21 cellular contexts compared by ENCODE assay signal in genomic region chr1:50831300-50832061, GRCh38.
DNase-seq lines count a peak whose midpoint lies in the region; ATAC-seq, FAIRE-seq and TF ChIP-seq lines count a peak whose summit lies in the region.
"Had no signal": no experiment of that assay in that cellular context is flagged by ENCODE, and none has a peak within 500 bp of the region (broad histone marks: within the 10 kb centered on the region; RNA-seq: fewer than 3 reads in every experiment).

No MANE protein-coding gene starts in this region.

- H3K4me1 ChIP-seq in Panc1 (ENCODE audit: control insufficient read depth, insufficient read depth, low read length) (no peaks in the 10 kb centered on the region), endodermal cell (ENCODE audit: control insufficient read depth, insufficient read depth, low read length) (no peaks in the 10 kb centered on the region)
- H3K4me1 ChIP-seq: BLaER1 had no signal

- in situ Hi-C loops in Panc1 (cut with HindIII; ENCODE audit: low pct_unique_long_range_greater_than_20kb, low sequenced_read_pairs): no loop called here

- no peaks in the 10 kb centered on the region for H3K27me3 Mint-ChIP-seq in activated T-cell treated with anti-CD3 and anti-CD28 coated beads, Interleukin-2, amount 50 U/mL, for 72 hours (ENCODE audit: low read depth)
- no peaks in the 10 kb centered on the region for H3K27me3 Mint-ChIP-seq in activated T-cell treated with anti-CD3 and anti-CD28 coated beads, Interleukin-2, amount 50 U/mL, for 24 hours
- no peaks in the 10 kb centered on the region for H3K27me3 Mint-ChIP-seq in endodermal cell (ENCODE audit: insufficient read depth)
- H3K27me3 Mint-ChIP-seq: B cell; CD4-positive, alpha-beta T cell; CD8-positive, alpha-beta memory T cell had no signal

- TSS peak; percentile 4 for BruUV-seq in Panc1 (replicated peaks; lab: Mats Ljungman, UMichigan)

- ATAC-seq in activated T-cell treated with anti-CD3 and anti-CD28 coated beads, Interleukin-2, amount 50 U/mL, for 72 hours (replicated peaks in 1 of 2): no peak
- ATAC-seq in Panc1: no peak
- ATAC-seq: GM12878 had no signal

- TF ChIP-seq POLR2A in H54 (IDR thresholded peaks at IDR 0.05; ENCODE audit: low read depth, low read length): no peak

- no peak overlapping the region for H3K4me3 Mint-ChIP-seq in activated T-cell treated with anti-CD3 and anti-CD28 coated beads, Interleukin-2, amount 50 U/mL, for 72 hours
- no peak overlapping the region for H3K4me3 Mint-ChIP-seq in activated T-cell treated with anti-CD3 and anti-CD28 coated beads, Interleukin-2, amount 50 U/mL, for 24 hours
- no peak overlapping the region for H3K4me3 Mint-ChIP-seq in endodermal cell
- H3K4me3 Mint-ChIP-seq: B cell; CD4-positive, alpha-beta T cell had no signal

- H3K27me3 ChIP-seq in Panc1 (ENCODE audit: control insufficient read depth, insufficient read depth, low read length) (no peaks in the 10 kb centered on the region), endodermal cell (ENCODE audit: control insufficient read depth, insufficient read depth, low read length, poor library complexity, severe bottlenecking) (no peaks in the 10 kb centered on the region)
- H3K27me3 ChIP-seq: BLaER1 had no signal

- H3K9me3 Mint-ChIP-seq in activated T-cell treated with anti-CD3 and anti-CD28 coated beads, Interleukin-2, amount 50 U/mL, for 72 hours: peaks cover 1 to 2% of the 10 kb centered on the region in 2 donors
- peaks cover 9% of the 10 kb centered on the region for H3K9me3 Mint-ChIP-seq in activated T-cell treated with anti-CD3 and anti-CD28 coated beads, Interleukin-2, amount 50 U/mL, for 24 hours
- peaks cover 56% of the 10 kb centered on the region for H3K9me3 Mint-ChIP-seq in endodermal cell

- no peak for DNase-seq in activated T-cell treated with anti-CD3 and anti-CD28 coated beads, Interleukin-2, amount 50 U/mL, for 72 hours
- DNase-seq in activated T-cell treated with anti-CD3 and anti-CD28 coated beads, Interleukin-2, amount 50 U/mL, for 24 hours: no peak
- no peak for DNase-seq in H54 (ENCODE audit: insufficient read length, low spot score)
- no peak for DNase-seq in Panc1 (ENCODE audit: low read depth, low spot score)
- no peak for DNase-seq in endodermal cell
- no peak for DNase-seq in medulla oblongata (ENCODE audit: extremely low spot score)
- DNase-seq in RWPE1 (ENCODE audit: low spot score): no peak
- DNase-seq: CD4-positive, alpha-beta T cell; CD8-positive, alpha-beta memory T cell; DMS 273 treated with DMSO at 0.1 percent for 48 hours; DMS79; EL; GDM1; GOT3; H7; HCEC 1CT had no signal

- H3K4me1 Mint-ChIP-seq in activated T-cell treated with anti-CD3 and anti-CD28 coated beads, Interleukin-2, amount 50 U/mL, for 72 hours (ENCODE audit: low read depth): no peaks in the 10 kb centered on the region
- peaks cover 12% of the 10 kb centered on the region for H3K4me1 Mint-ChIP-seq in activated T-cell treated with anti-CD3 and anti-CD28 coated beads, Interleukin-2, amount 50 U/mL, for 24 hours (ENCODE audit: low read depth)
- no peaks in the 10 kb centered on the region for H3K4me1 Mint-ChIP-seq in endodermal cell
- H3K4me1 Mint-ChIP-seq: B cell had no signal

- H3K27ac ChIP-seq in Panc1 (ENCODE audit: low read length): no peak overlapping the region
- no peak overlapping the region for H3K27ac ChIP-seq in endodermal cell (ENCODE audit: low read depth, low read length)
- no peak overlapping the region for H3K27ac ChIP-seq in RWPE1
- H3K27ac ChIP-seq: BLaER1, C4-2B had no signal

- H3K4me3 ChIP-seq in Panc1 (ENCODE audit: low read depth in 2 of 2, low read length in 2 of 2): no peak overlapping the region
- peak overlapping the region; percentile 12 for H3K4me3 ChIP-seq in endodermal cell (ENCODE audit: low read length)
- H3K4me3 ChIP-seq: BLaER1, GM12878 had no signal

- TF ChIP-seq CTCF in Panc1 (IDR thresholded peaks at IDR 0.05) (no peak), endodermal cell (conservative IDR thresholded peaks at IDR 0.05) (no peak), RWPE1 (conservative IDR thresholded peaks at IDR 0.05; ENCODE audit: low read depth) (no peak)

- peaks cover 4 to 7% of the 10 kb centered on the region in 2 donors for H3K36me3 Mint-ChIP-seq in activated T-cell treated with anti-CD3 and anti-CD28 coated beads, Interleukin-2, amount 50 U/mL, for 72 hours (ENCODE audit: insufficient read depth in 2 of 2)
- H3K36me3 Mint-ChIP-seq in activated T-cell treated with anti-CD3 and anti-CD28 coated beads, Interleukin-2, amount 50 U/mL, for 24 hours (ENCODE audit: low read depth): peaks cover 53% of the 10 kb centered on the region
- peaks cover 39% of the 10 kb centered on the region for H3K36me3 Mint-ChIP-seq in endodermal cell (ENCODE audit: low read depth)

- H3K9ac ChIP-seq in endodermal cell (ENCODE audit: extremely low read depth, low read length, poor library complexity, severe bottlenecking): no peak overlapping the region
- H3K9ac ChIP-seq: BLaER1 had no signal

- intact Hi-C loops in Panc1 (cut with micrococcal nuclease; ENCODE audit: unreplicated experiment): no loop called here

- CTCF ChIA-PET in Panc1 (lab: Charles Lee): no interaction called here
- CTCF ChIA-PET in RWPE1 (lab: Yijun Ruan, JAX): no interaction called here

- H3K36me3 ChIP-seq in Panc1 (ENCODE audit: control insufficient read depth, insufficient read depth, low read length): no peaks in the 10 kb centered on the region
- H3K36me3 ChIP-seq in endodermal cell (ENCODE audit: control insufficient read depth, insufficient read depth, low read length): peaks cover 7% of the 10 kb centered on the region

- peak overlapping the region; percentile 4 for H3K27ac Mint-ChIP-seq in activated T-cell treated with anti-CD3 and anti-CD28 coated beads, Interleukin-2, amount 50 U/mL, for 72 hours
- no peak overlapping the region for H3K27ac Mint-ChIP-seq in activated T-cell treated with anti-CD3 and anti-CD28 coated beads, Interleukin-2, amount 50 U/mL, for 24 hours
- no peak overlapping the region for H3K27ac Mint-ChIP-seq in endodermal cell
- H3K27ac Mint-ChIP-seq: B cell; CD4-positive, alpha-beta T cell had no signal

- peak; percentile 23 for FAIRE-seq in H54 (lab: Jason Lieb, UNC)
- FAIRE-seq: D721Med, GM12878 had no signal

- peaks cover 9% of the 10 kb centered on the region; the same call in 1 of the 2 replicates for H3K9me3 ChIP-seq in Panc1 (ENCODE audit: control insufficient read depth, insufficient read depth, low read depth, low read length)
- H3K9me3 ChIP-seq in endodermal cell (ENCODE audit: control insufficient read depth, low read length): peaks cover 57% of the 10 kb centered on the region

- POLR2A ChIA-PET in Panc1 (lab: Charles Lee): no interaction called here
- POLR2A ChIA-PET in RWPE1 (lab: Yijun Ruan, JAX; ENCODE audit: low non-redundant PET): interaction anchor here (0.7 kb wide), 1 partner anchor 68 kb away, joined by 4 read pairs; no protein-coding TSS in a partner anchor

- 93 to 99% methylated on average over 3 to 5 of the region's 5 CpGs for whole genome bisulfite sequencing in endodermal cell (ENCODE audit: insufficient coverage in 1 of 2, insufficient read length in 1 of 2), 2 experiments
